In the genomic region with DNA sequence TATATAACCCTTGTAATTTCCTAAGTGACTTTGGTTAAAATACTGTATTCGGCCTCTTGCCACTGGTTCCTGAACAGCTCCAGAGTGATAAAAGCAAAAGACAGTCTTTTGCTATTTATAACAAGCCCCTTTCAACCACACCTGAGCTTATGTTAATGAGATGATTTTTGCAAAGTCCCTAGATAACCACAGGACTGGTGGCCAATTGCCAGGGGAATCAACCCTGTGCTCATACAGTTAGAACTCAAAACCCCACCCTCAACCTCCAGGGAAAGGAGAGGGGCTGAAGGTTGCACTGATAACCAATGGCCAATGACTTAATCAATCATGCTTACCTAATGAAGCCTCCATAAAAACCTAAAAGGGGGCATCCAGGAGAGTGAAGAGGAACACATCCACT, we compare ENCODE assay signal across 12 cellular contexts.
DNase-seq lines count a peak whose midpoint lies in the region; TF ChIP-seq lines count a peak whose summit lies in the region.
"Had no signal": no experiment of that assay in that cellular context is flagged by ENCODE, and none has a peak within 500 bp of the region (broad histone marks: within the 10 kb centered on the region; RNA-seq: fewer than 3 reads in every experiment).

No MANE protein-coding gene starts in this region.

- H3K36me3 ChIP-seq in cardiac muscle cell: no peaks in the 10 kb centered on the region
- H3K36me3 ChIP-seq in right atrium auricular region: no peaks in the 10 kb centered on the region
- no peaks in the 10 kb centered on the region for H3K36me3 ChIP-seq in colonic mucosa
- H3K36me3 ChIP-seq in left ventricle myocardium inferior: peaks cover 3% of the 10 kb centered on the region
- H3K36me3 ChIP-seq: heart left ventricle had no signal

- CTCF ChIA-PET in GM10248 (lab: Yijun Ruan, JAX): interaction anchor here (1.0 to 2.4 kb wide), 6 partner anchors 20 to 93 kb away, joined by 3 to 6 read pairs (median 4); no protein-coding TSS in a partner anchor

- no peak for TF ChIP-seq CTCF in cardiac muscle cell (IDR thresholded peaks at IDR 0.05; ENCODE audit: low read depth, low read length)
- TF ChIP-seq CTCF in right atrium auricular region (IDR thresholded peaks at IDR 0.05): no peak
- TF ChIP-seq CTCF in colonic mucosa (IDR thresholded peaks at IDR 0.05): no peak
- no peak for TF ChIP-seq CTCF in left ventricle myocardium inferior (IDR thresholded peaks at IDR 0.05; ENCODE audit: borderline replicate concordance)
- no peak for TF ChIP-seq CTCF in GM10248 (IDR thresholded peaks at IDR 0.05; ENCODE audit: control extremely low read depth, extremely low read depth, low read depth, missing control alignments)

- POLR2A ChIA-PET in GM10248 (lab: Yijun Ruan, JAX): no interaction called here

- intact Hi-C loops in colonic mucosa (cut with DNase I) (no loop called here), left ventricle myocardium inferior (cut with micrococcal nuclease) (no loop called here)

- peak overlapping the region; percentile 38 for H3K27ac ChIP-seq in cardiac muscle cell
- H3K27ac ChIP-seq in right atrium auricular region: no peak overlapping the region
- H3K27ac ChIP-seq in colonic mucosa: peak overlapping the region; percentile 46
- peak overlapping the region; percentile 70 for H3K27ac ChIP-seq in substantia nigra (ENCODE audit: low read depth, low read length, poor library complexity, severe bottlenecking)
- no peak overlapping the region for H3K27ac ChIP-seq in left ventricle myocardium inferior (replicated peaks)
- H3K27ac ChIP-seq: heart left ventricle, PC-9 had no signal

- H3K4me3 ChIP-seq in cardiac muscle cell (no peak overlapping the region), right atrium auricular region (no peak overlapping the region), colonic mucosa (no peak overlapping the region), left ventricle myocardium inferior (no peak overlapping the region)
- no peak overlapping the region for H3K4me3 ChIP-seq in Jurkat, Clone E6-1 (ENCODE audit: low read length)
- H3K4me3 ChIP-seq: heart left ventricle, PC-9 had no signal

- no peak for DNase-seq in cardiac muscle cell (ENCODE audit: low read depth in 1 of 2, low spot score in 1 of 2)
- DNase-seq in right atrium auricular region (ENCODE audit: low spot score): no peak
- peak; percentile 26 for DNase-seq in Jurkat, Clone E6-1 (ENCODE audit: low read depth, low spot score)
- DNase-seq in colonic mucosa: peak; percentile 33
- no peak for DNase-seq in substantia nigra (lab: John Stamatoyannopoulos, UW)
- no peak for DNase-seq in NCI-H2081 treated with DMSO at 0.1 percent for 48 hours (lab: John Stamatoyannopoulos, UW)
- no peak for DNase-seq in left ventricle myocardium inferior
- DNase-seq in GM10248 (ENCODE audit: extremely low spot score): no peak
- DNase-seq: heart left ventricle, mammary epithelial cell, NCI-H1694, PC-9 had no signal

- H3K27me3 ChIP-seq in cardiac muscle cell (no peaks in the 10 kb centered on the region), right atrium auricular region (no peaks in the 10 kb centered on the region), colonic mucosa (no peaks in the 10 kb centered on the region), left ventricle myocardium inferior (ENCODE audit: low read depth) (no peaks in the 10 kb centered on the region)
- H3K27me3 ChIP-seq: heart left ventricle had no signal

- H3K4me1 ChIP-seq in cardiac muscle cell (ENCODE audit: low read depth): peaks cover 33% of the 10 kb centered on the region
- peaks cover 0 to 31% of the 10 kb centered on the region in 2 donors for H3K4me1 ChIP-seq in right atrium auricular region
- peaks cover 3% of the 10 kb centered on the region for H3K4me1 ChIP-seq in colonic mucosa
- peaks cover 63% of the 10 kb centered on the region for H3K4me1 ChIP-seq in left ventricle myocardium inferior

- H3K9ac ChIP-seq in colonic mucosa (ENCODE audit: low read depth in 2 of 2, low read length in 2 of 2): no peak overlapping the region

- H3K9me3 ChIP-seq in cardiac muscle cell (ENCODE audit: low read depth) (no peaks in the 10 kb centered on the region), right atrium auricular region (no peaks in the 10 kb centered on the region), colonic mucosa (no peaks in the 10 kb centered on the region), left ventricle myocardium inferior (replicated peaks) (no peaks in the 10 kb centered on the region)

Comparison
In these comparisons a context has a peak if more than half of its experiments do, and no peak if none do; other contexts are left out.
1. H3K27ac ChIP-seq: peak in cardiac muscle cell (single experiment), colonic mucosa (single experiment) and substantia nigra (single experiment); none in right atrium auricular region (0 of 2) and left ventricle myocardium inferior (single experiment).
2. DNase-seq: peak in Jurkat, Clone E6-1 (single experiment) and colonic mucosa (single experiment); none in cardiac muscle cell (0 of 2), right atrium auricular region (single experiment), substantia nigra (0 of 49), NCI-H2081 treated with DMSO at 0.1 percent for 48 hours (single experiment), left ventricle myocardium inferior (single experiment) and GM10248 (single experiment).